17 cellular contexts compared by ENCODE assay signal in genomic region chr1:80645621-80646020, GRCh38.
DNase-seq lines count a peak whose midpoint lies in the region; ATAC-seq lines count a peak whose summit lies in the region.
"Had no signal": no experiment of that assay in that cellular context is flagged by ENCODE, and none has a peak within 500 bp of the region (broad histone marks: within the 10 kb centered on the region; RNA-seq: fewer than 3 reads in every experiment).

No MANE protein-coding gene starts in this region.

- H3K4me1 Mint-ChIP-seq in memory B cell, result peaks cover 5% of the 10 kb centered on the region
- H3K4me1 Mint-ChIP-seq: CD4-positive, alpha-beta memory T cell had no signal

- peak overlapping the region; percentile 10 for H3K27ac Mint-ChIP-seq in memory B cell
- H3K27ac Mint-ChIP-seq: CD4-positive, alpha-beta memory T cell; HFFc6 had no signal

- DNase-seq in memory B cell (ENCODE audit: low spot score in 2 of 2) (no peak), occipital lobe (lab: John Stamatoyannopoulos, UW) (no peak), HUDEP-2 (lab: John Stamatoyannopoulos, UW; ENCODE audit: unreplicated experiment in 76 of 76) (no peak), EL (no peak)
- DNase-seq: BE2C; CD4-positive, alpha-beta memory T cell; COR-L47; DMS153; DMS79 treated with DMSO at 0.1 percent for 48 hours; GDM1; HCEC 1CT; HFFc6 had no signal

- H3K36me3 Mint-ChIP-seq in memory B cell, result peaks cover 26% of the 10 kb centered on the region
- H3K36me3 Mint-ChIP-seq: CD4-positive, alpha-beta memory T cell had no signal

- H3K9me3 Mint-ChIP-seq in memory B cell, result no peaks in the 10 kb centered on the region

- ATAC-seq in GM18861 (IDR thresholded peaks at IDR 0.05; ENCODE audit: unreplicated experiment) (peak; percentile 39), GM19463 (IDR thresholded peaks at IDR 0.05; ENCODE audit: unreplicated experiment) (peak; percentile 58), HG03378 (IDR thresholded peaks at IDR 0.05; ENCODE audit: unreplicated experiment) (peak; percentile 53), memory B cell (ENCODE audit: low read depth) (no peak), HG03108 (IDR thresholded peaks at IDR 0.05; ENCODE audit: unreplicated experiment) (no peak)
- ATAC-seq: HepG2 had no signal

- H3K27me3 Mint-ChIP-seq in memory B cell, result no peaks in the 10 kb centered on the region
- H3K27me3 Mint-ChIP-seq: CD4-positive, alpha-beta memory T cell had no signal

- no peak overlapping the region for H3K4me3 Mint-ChIP-seq in memory B cell
- H3K4me3 Mint-ChIP-seq: CD4-positive, alpha-beta memory T cell; HFFc6 had no signal

Comparison
In these comparisons a context has a peak if more than half of its experiments do, and no peak if none do; other contexts are left out.
1. ATAC-seq: peak in GM18861 (single experiment), GM19463 (single experiment) and HG03378 (single experiment); none in memory B cell (single experiment) and HG03108 (single experiment).